9 cellular contexts compared by ENCODE assay signal in genomic region chr14:35534130-35534883, GRCh38. TPM values are rescaled to one million over a fixed set of nuclear protein-coding genes. Genes with fewer than 3 reads are reported as not detected.
DNase-seq lines count a peak whose midpoint lies in the region; ATAC-seq and TF ChIP-seq lines count a peak whose summit lies in the region.
"Had no signal": no experiment of that assay in that cellular context is flagged by ENCODE, and none has a peak within 500 bp of the region (broad histone marks: within the 10 kb centered on the region; RNA-seq: fewer than 3 reads in every experiment).

Gene INSM2, plus strand, starts transcription at chr14:35534164. Its CDS starts 89 bp downstream, at chr14:35534253.

- ATAC-seq in HG02642 (IDR thresholded peaks at IDR 0.05; ENCODE audit: poor library complexity, unreplicated experiment) = peak; percentile 30

- WGBS in lower leg skin, 2 donors = 1 to 2% methylated on average over 55 to 59 of the region's 85 CpGs

- H3K9ac ChIP-seq in OCI-LY1 (ENCODE audit: low read length) = peak within 1 kb of the TSS; percentile 44; the same call in 1 of the 2 replicates

- H4K20me1 ChIP-seq in OCI-LY1 (ENCODE audit: insufficient read depth, low read length) = no peaks in the 10 kb centered on the region

- H3K27me3 ChIP-seq in OCI-LY1 (ENCODE audit: insufficient read depth, low read length) (no peaks in the 10 kb centered on the region), tibial artery (peaks cover 2 to 51% of the 10 kb centered on the region in 2 donors)

- no peak for TF ChIP-seq POLR2A in lower leg skin (IDR thresholded peaks at IDR 0.05)

- H3K27ac ChIP-seq in OCI-LY1 (ENCODE audit: low read depth, low read length, poor library complexity, severe bottlenecking) = no peak within 1 kb of the TSS
- H3K27ac ChIP-seq in tibial artery = no peak within 1 kb of the TSS

- DNase-seq in NCI-H2029 (lab: John Stamatoyannopoulos, UW) = peak; percentile 72
- DNase-seq in NCI-H2029 treated with DMSO at 0.1 percent for 48 hours (lab: John Stamatoyannopoulos, UW) = no peak
- peak in 1 of 2 donors; percentile 10 for DNase-seq in cardiac fibroblast (ENCODE audit: low read depth in 2 of 2)
- DNase-seq in lower leg skin (ENCODE audit: low spot score in 2 of 2) = peak in 1 of 2 donors; percentile 84
- DNase-seq in tibial artery = no peak
- no peak for DNase-seq in NCI-H524 treated with DMSO at 0.1 percent for 48 hours (lab: John Stamatoyannopoulos, UW)

- H3K9me3 ChIP-seq in OCI-LY1 (ENCODE audit: low read length) (no peaks in the 10 kb centered on the region), tibial artery (no peaks in the 10 kb centered on the region)

- TF ChIP-seq CTCF in OCI-LY1 (IDR thresholded peaks at IDR 0.05; ENCODE audit: low read length) (no peak), cardiac fibroblast (IDR thresholded peaks at IDR 0.05; ENCODE audit: low read depth, low read length) (no peak), lower leg skin (IDR thresholded peaks at IDR 0.05) (no peak), tibial artery (IDR thresholded peaks at IDR 0.05) (no peak)

- H3K4me2 ChIP-seq in OCI-LY1 (ENCODE audit: low read length) = peak within 1 kb of the TSS; percentile 79

- no peaks in the 10 kb centered on the region for H3K36me3 ChIP-seq in OCI-LY1 (ENCODE audit: insufficient read depth, low read length)
- peaks cover 0 to under 1% (median 0%) of the 10 kb centered on the region in 3 donors for H3K36me3 ChIP-seq in tibial artery

- no peaks in the 10 kb centered on the region for H3K79me2 ChIP-seq in OCI-LY1 (ENCODE audit: insufficient read depth, low read length)

- peak within 1 kb of the TSS; percentile 69 for H3K4me3 ChIP-seq in OCI-LY1 (ENCODE audit: low read depth, low read length, poor library complexity, severe bottlenecking)
- H3K4me3 ChIP-seq in cardiac fibroblast (replicated peaks in 1 of 2; ENCODE audit: low read depth in 2 of 2, low read length in 2 of 2) = peak within 1 kb of the TSS; percentile 60 to 61
- H3K4me3 ChIP-seq in lower leg skin (ENCODE audit: low read depth, poor library complexity, severe bottlenecking) = peak within 1 kb of the TSS; percentile 40
- peak within 1 kb of the TSS; percentile 40 to 49 for H3K4me3 ChIP-seq in tibial artery

- no peaks in the 10 kb centered on the region for H3K9me2 ChIP-seq in OCI-LY1 (ENCODE audit: low read depth, low read length)

- no peaks in the 10 kb centered on the region for H3F3A ChIP-seq in OCI-LY1 (ENCODE audit: insufficient read depth, low read length)

- H3K4me1 ChIP-seq in OCI-LY1 (ENCODE audit: insufficient read depth, low read length, severe bottlenecking) = peaks cover 12% of the 10 kb centered on the region
- peaks cover 0 to 29% (median 28%) of the 10 kb centered on the region in 4 donors for H3K4me1 ChIP-seq in tibial artery

- intact Hi-C loops in lower leg skin (cut with DNase I; ENCODE audit: low total_unique reads) (no loop called here), tibial artery (cut with DNase I; ENCODE audit: low total_unique reads) (no loop called here)

- no peak within 1 kb of the TSS for H2AFZ ChIP-seq in OCI-LY1 (ENCODE audit: low read length)

RNA-seq across cellular contexts. Expression of gene INSM2, which starts in this region (rescaled TPM):
- not detected for total RNA-seq in lower leg skin
- total RNA-seq: subcutaneous adipose tissue had no signal
